Comparison of ENCODE assay signal across 19 cellular contexts in genomic region chr3:117706037-117706436, GRCh38.
DNase-seq lines count a peak whose midpoint lies in the region; ATAC-seq and TF ChIP-seq lines count a peak whose summit lies in the region.
"Had no signal": no experiment of that assay in that cellular context is flagged by ENCODE, and none has a peak within 500 bp of the region (broad histone marks: within the 10 kb centered on the region; RNA-seq: fewer than 3 reads in every experiment).

No MANE protein-coding gene starts in this region.

- no peaks in the 10 kb centered on the region for H3K27me3 Mint-ChIP-seq in T-helper 17 cell
- H3K27me3 Mint-ChIP-seq: activated CD4-positive, alpha-beta memory T cell treated with anti-CD3 and anti-CD28 coated beads for 36 hours had no signal

- no peaks in the 10 kb centered on the region for H3K9me3 ChIP-seq in T-helper 17 cell (ENCODE audit: control insufficient read depth, low read length, poor library complexity, severe bottlenecking)
- H3K9me3 ChIP-seq: gastroesophageal sphincter had no signal

- in situ Hi-C loops in KBM-7 (cut with MboI; ENCODE audit: low pct_unique_long_range_greater_than_20kb, low sequenced_read_pairs), result no loop called here

- H3K36me3 Mint-ChIP-seq in T-helper 17 cell (ENCODE audit: low read depth), result no peaks in the 10 kb centered on the region
- H3K36me3 Mint-ChIP-seq: activated CD4-positive, alpha-beta memory T cell treated with anti-CD3 and anti-CD28 coated beads for 36 hours; stimulated activated effector memory CD8-positive, alpha-beta T cell treated with anti-CD3 and anti-CD28 coated beads, Interleukin-12 subunit alpha, Interleukin-12 subunit beta, amount 100 ng/mL, for 72 hours had no signal

- H3K4me3 Mint-ChIP-seq in T-helper 17 cell, result no peak overlapping the region
- H3K4me3 Mint-ChIP-seq: activated CD4-positive, alpha-beta memory T cell treated with anti-CD3 and anti-CD28 coated beads for 36 hours; stimulated activated effector memory CD8-positive, alpha-beta T cell treated with anti-CD3 and anti-CD28 coated beads, Interleukin-12 subunit alpha, Interleukin-12 subunit beta, amount 100 ng/mL, for 72 hours had no signal

- no peaks in the 10 kb centered on the region for H3K4me1 Mint-ChIP-seq in T-helper 17 cell
- H3K4me1 Mint-ChIP-seq: stimulated activated effector memory CD8-positive, alpha-beta T cell treated with anti-CD3 and anti-CD28 coated beads, Interleukin-12 subunit alpha, Interleukin-12 subunit beta, amount 100 ng/mL, for 72 hours had no signal

- no peak for ATAC-seq in T-helper 17 cell
- ATAC-seq: gastroesophageal sphincter; sciatic nerve; stimulated activated effector memory CD8-positive, alpha-beta T cell treated with anti-CD3 and anti-CD28 coated beads, Interleukin-12 subunit alpha, Interleukin-12 subunit beta, amount 100 ng/mL, for 72 hours had no signal

- no peak overlapping the region for H3K27ac Mint-ChIP-seq in T-helper 17 cell
- H3K27ac Mint-ChIP-seq: activated CD4-positive, alpha-beta memory T cell treated with anti-CD3 and anti-CD28 coated beads for 36 hours; stimulated activated effector memory CD8-positive, alpha-beta T cell treated with anti-CD3 and anti-CD28 coated beads, Interleukin-12 subunit alpha, Interleukin-12 subunit beta, amount 100 ng/mL, for 72 hours had no signal

- DNase-seq in Daoy (ENCODE audit: low read depth), result peak; percentile 17
- peak; percentile 34 for DNase-seq in RWPE1 (ENCODE audit: low spot score)
- peak; percentile 24 for DNase-seq in epithelial cell of prostate (ENCODE audit: low read depth, low spot score)
- peak; percentile 49 for DNase-seq in myocyte (ENCODE audit: low read depth)
- no peak for DNase-seq in OCI-M1 (lab: John Stamatoyannopoulos, UW)
- DNase-seq in T-helper 17 cell, result no peak
- no peak for DNase-seq in KBM-7
- DNase-seq in NCI-H1048 (lab: John Stamatoyannopoulos, UW), result no peak
- DNase-seq: activated CD4-positive, alpha-beta memory T cell treated with anti-CD3 and anti-CD28 coated beads for 36 hours; amygdala; C1 segment of cervical spinal cord; KG1; midbrain; NCI-H1694; NCI-H446 treated with DMSO at 0.1 percent for 48 hours; occipital lobe had no signal

- no peak for TF ChIP-seq CTCF in RWPE1 (conservative IDR thresholded peaks at IDR 0.05; ENCODE audit: low read depth)

- H3K27ac ChIP-seq in RWPE1, result no peak overlapping the region
- no peak overlapping the region for H3K27ac ChIP-seq in epithelial cell of prostate
- H3K27ac ChIP-seq: gastroesophageal sphincter had no signal

- POLR2A ChIA-PET in RWPE1 (lab: Yijun Ruan, JAX; ENCODE audit: low non-redundant PET), result no interaction called here

- CTCF ChIA-PET in RWPE1 (lab: Yijun Ruan, JAX), result interaction anchor here (0.6 kb wide), 1 partner anchor 79 kb away, joined by 3 read pairs; no protein-coding TSS in a partner anchor

Comparison
In these comparisons a context has a peak if more than half of its experiments do, and no peak if none do; other contexts are left out.
1. DNase-seq: peak in Daoy (single experiment), RWPE1 (single experiment), epithelial cell of prostate (single experiment) and myocyte (single experiment); none in OCI-M1 (single experiment), T-helper 17 cell (0 of 3), KBM-7 (single experiment) and NCI-H1048 (single experiment).